12 cellular contexts compared by ENCODE assay signal in genomic region chr2:17800219-17800618, GRCh38. TPM values are rescaled to one million over a fixed set of nuclear protein-coding genes. Genes with fewer than 3 reads are reported as not detected.
DNase-seq lines count a peak whose midpoint lies in the region; ATAC-seq and TF ChIP-seq lines count a peak whose summit lies in the region.
"Had no signal": no experiment of that assay in that cellular context is flagged by ENCODE, and none has a peak within 500 bp of the region (broad histone marks: within the 10 kb centered on the region; RNA-seq: fewer than 3 reads in every experiment).

No MANE protein-coding gene starts in this region.

- H3K4me3 ChIP-seq in choroid plexus epithelial cell (ENCODE audit: low read depth, low read length) (no peak overlapping the region), neural cell (ENCODE audit: low read length) (no peak overlapping the region)

- H3K27me3 ChIP-seq in neural cell (ENCODE audit: insufficient read depth, low read depth, low read length) = no peaks in the 10 kb centered on the region

- no peaks in the 10 kb centered on the region for H3K9me3 ChIP-seq in neural cell (ENCODE audit: low read length)

- H3K79me2 ChIP-seq in neural cell (replicated peaks; ENCODE audit: insufficient read depth, low read length) = no peaks in the 10 kb centered on the region

- no peak overlapping the region for H3K4me3 Mint-ChIP-seq in natural killer cell treated with Interleukin-12 subunit alpha and Interleukin-12 subunit beta and Interleukin-15 and Interleukin-18, amount 100 ng/mL, for 72 hours
- H3K4me3 Mint-ChIP-seq: activated naive CD4-positive, alpha-beta T cell treated with anti-CD3 and anti-CD28 coated beads, Interleukin-2, amount 10 ng/mL, durations not matched to agents 7 days and 5 days had no signal

- no peaks in the 10 kb centered on the region for H4K20me1 ChIP-seq in neural cell (ENCODE audit: insufficient read depth)

- no peak for TF ChIP-seq CTCF in choroid plexus epithelial cell (conservative IDR thresholded peaks at IDR 0.05; ENCODE audit: low read depth, low read length)
- TF ChIP-seq CTCF in neural cell (IDR thresholded peaks at IDR 0.05; ENCODE audit: poor library complexity, severe bottlenecking) = no peak

- peaks cover 12 to 19% of the 10 kb centered on the region in 2 donors for H3K27me3 Mint-ChIP-seq in natural killer cell treated with Interleukin-12 subunit alpha and Interleukin-12 subunit beta and Interleukin-15 and Interleukin-18, amount 100 ng/mL, for 72 hours

- DNase-seq in NCI-H146 treated with DMSO at 0.1 percent for 48 hours (lab: John Stamatoyannopoulos, UW; ENCODE audit: unreplicated experiment) = peak; percentile 18
- DNase-seq in choroid plexus epithelial cell (ENCODE audit: low read depth) = peak; percentile 42
- no peak for DNase-seq in iPS-NIHi7 (ENCODE audit: extremely low spot score)
- DNase-seq in natural killer cell treated with Interleukin-12 subunit alpha and Interleukin-12 subunit beta and Interleukin-15 and Interleukin-18, amount 100 ng/mL, for 72 hours (ENCODE audit: low spot score) = no peak
- DNase-seq: activated naive CD4-positive, alpha-beta T cell treated with anti-CD3 and anti-CD28 coated beads, Interleukin-2, amount 10 ng/mL, durations not matched to agents 7 days and 5 days had no signal

- ATAC-seq in GM19023 (IDR thresholded peaks at IDR 0.05; ENCODE audit: unreplicated experiment) = peak; percentile 45
- ATAC-seq in natural killer cell treated with Interleukin-12 subunit alpha and Interleukin-12 subunit beta and Interleukin-15 and Interleukin-18, amount 100 ng/mL, for 72 hours = no peak
- no peak for ATAC-seq in GM21576 (IDR thresholded peaks at IDR 0.05; ENCODE audit: unreplicated experiment)
- no peak for ATAC-seq in GM18909 (IDR thresholded peaks at IDR 0.05; ENCODE audit: poor library complexity, unreplicated experiment)

- H3K4me1 Mint-ChIP-seq in natural killer cell treated with Interleukin-12 subunit alpha and Interleukin-12 subunit beta and Interleukin-15 and Interleukin-18, amount 100 ng/mL, for 72 hours (ENCODE audit: low read depth in 2 of 2) = peaks cover 0 to 3% of the 10 kb centered on the region in 2 donors

- no peaks in the 10 kb centered on the region for H3F3A ChIP-seq in neural cell (ENCODE audit: insufficient read depth, low read length, poor library complexity, severe bottlenecking)

- H3K4me2 ChIP-seq in neural cell (ENCODE audit: low read length) = no peak overlapping the region

- H3K9me2 ChIP-seq in neural cell (ENCODE audit: insufficient read depth, low read length) = no peaks in the 10 kb centered on the region

- no peak for TF ChIP-seq RAD21 in neural cell (conservative IDR thresholded peaks at IDR 0.05)

- TF ChIP-seq EP300 in neural cell (conservative IDR thresholded peaks at IDR 0.05; ENCODE audit: poor library complexity, severe bottlenecking) = peak; percentile 13

- H3K27ac ChIP-seq in neural cell (ENCODE audit: low read length) = peak overlapping the region; percentile 32

- no peaks in the 10 kb centered on the region for H3K36me3 ChIP-seq in neural cell (ENCODE audit: insufficient read depth, low read length)

- no peak overlapping the region for H3K27ac Mint-ChIP-seq in natural killer cell treated with Interleukin-12 subunit alpha and Interleukin-12 subunit beta and Interleukin-15 and Interleukin-18, amount 100 ng/mL, for 72 hours
- H3K27ac Mint-ChIP-seq: activated naive CD4-positive, alpha-beta T cell treated with anti-CD3 and anti-CD28 coated beads, Interleukin-2, amount 10 ng/mL, durations not matched to agents 7 days and 5 days had no signal

- no peak overlapping the region for H2AFZ ChIP-seq in neural cell (ENCODE audit: low read depth, low read length)

- no peak overlapping the region for H3K9ac ChIP-seq in neural cell (ENCODE audit: low read length)

- H3K9me3 Mint-ChIP-seq in natural killer cell treated with Interleukin-12 subunit alpha and Interleukin-12 subunit beta and Interleukin-15 and Interleukin-18, amount 100 ng/mL, for 72 hours = no peaks in the 10 kb centered on the region
- H3K9me3 Mint-ChIP-seq: activated naive CD4-positive, alpha-beta T cell treated with anti-CD3 and anti-CD28 coated beads, Interleukin-2, amount 10 ng/mL, durations not matched to agents 7 days and 5 days had no signal

- no peaks in the 10 kb centered on the region for H3K36me3 Mint-ChIP-seq in natural killer cell treated with Interleukin-12 subunit alpha and Interleukin-12 subunit beta and Interleukin-15 and Interleukin-18, amount 100 ng/mL, for 72 hours
- H3K36me3 Mint-ChIP-seq: activated naive CD4-positive, alpha-beta T cell treated with anti-CD3 and anti-CD28 coated beads, Interleukin-2, amount 10 ng/mL, durations not matched to agents 7 days and 5 days had no signal

TF ChIP-seq in neural cell, 6 proteins besides CTCF, POLR2A, EP300 and RAD21:
- TF ChIP-seq EZH2 (IDR thresholded peaks at IDR 0.05; ENCODE audit: borderline replicate concordance, insufficient read depth, low read length, poor library complexity, severe bottlenecking) (no peak), MXI1 (conservative IDR thresholded peaks at IDR 0.05; ENCODE audit: poor library complexity, severe bottlenecking) (no peak), REST (IDR thresholded peaks at IDR 0.05; ENCODE audit: borderline replicate concordance) (no peak), POLR2AphosphoS5 (IDR thresholded peaks at IDR 0.05) (no peak), SMC3 (conservative IDR thresholded peaks at IDR 0.05; ENCODE audit: poor library complexity) (no peak), TAF1 (IDR thresholded peaks at IDR 0.05; ENCODE audit: low read depth) (no peak)

RNA-seq across cellular contexts. Expression of gene MSGN1, which starts 16.0 kb away (rescaled TPM):
- not detected in 2 replicates for polyA plus RNA-seq in neural cell
- not detected in 2 replicates for polyA minus RNA-seq in neural cell
- not detected for total RNA-seq in natural killer cell treated with Interleukin-12 subunit alpha and Interleukin-12 subunit beta and Interleukin-15 and Interleukin-18, amount 100 ng/mL, for 72 hours
- total RNA-seq: fibroblast of lung, omental fat pad, subcutaneous adipose tissue had no signal
- polyA plus RNA-seq: fibroblast of lung had no signal

RNA-seq across cellular contexts. Expression of gene GEN1, which starts 46.3 kb away (rescaled TPM):
- polyA plus RNA-seq in neural cell = 9.3 and 9.4 TPM in 2 replicates
- 13.2 and 17.8 TPM in 2 replicates for polyA minus RNA-seq in neural cell
- total RNA-seq in natural killer cell treated with Interleukin-12 subunit alpha and Interleukin-12 subunit beta and Interleukin-15 and Interleukin-18, amount 100 ng/mL, for 72 hours = 10 to 100 TPM; 31.0 to 51.2 TPM

RNA-seq across cellular contexts. Expression of gene SMC6, which starts 46.6 kb away (rescaled TPM):
- 17.4 and 20.1 TPM in 2 replicates for polyA plus RNA-seq in neural cell
- 34.8 and 45.0 TPM in 2 replicates for polyA minus RNA-seq in neural cell
- 10 to 100 TPM; 19.9 to 30.4 TPM for total RNA-seq in natural killer cell treated with Interleukin-12 subunit alpha and Interleukin-12 subunit beta and Interleukin-15 and Interleukin-18, amount 100 ng/mL, for 72 hours

Comparison
In these comparisons a context has a peak if more than half of its experiments do, and no peak if none do; other contexts are left out.
1. DNase-seq: peak in NCI-H146 treated with DMSO at 0.1 percent for 48 hours (single experiment) and choroid plexus epithelial cell (single experiment); none in iPS-NIHi7 (single experiment) and natural killer cell treated with Interleukin-12 subunit alpha and Interleukin-12 subunit beta and Interleukin-15 and Interleukin-18, amount 100 ng/mL, for 72 hours (single experiment).